ENCODE assay signal across 9 cellular contexts in the genomic region with DNA sequence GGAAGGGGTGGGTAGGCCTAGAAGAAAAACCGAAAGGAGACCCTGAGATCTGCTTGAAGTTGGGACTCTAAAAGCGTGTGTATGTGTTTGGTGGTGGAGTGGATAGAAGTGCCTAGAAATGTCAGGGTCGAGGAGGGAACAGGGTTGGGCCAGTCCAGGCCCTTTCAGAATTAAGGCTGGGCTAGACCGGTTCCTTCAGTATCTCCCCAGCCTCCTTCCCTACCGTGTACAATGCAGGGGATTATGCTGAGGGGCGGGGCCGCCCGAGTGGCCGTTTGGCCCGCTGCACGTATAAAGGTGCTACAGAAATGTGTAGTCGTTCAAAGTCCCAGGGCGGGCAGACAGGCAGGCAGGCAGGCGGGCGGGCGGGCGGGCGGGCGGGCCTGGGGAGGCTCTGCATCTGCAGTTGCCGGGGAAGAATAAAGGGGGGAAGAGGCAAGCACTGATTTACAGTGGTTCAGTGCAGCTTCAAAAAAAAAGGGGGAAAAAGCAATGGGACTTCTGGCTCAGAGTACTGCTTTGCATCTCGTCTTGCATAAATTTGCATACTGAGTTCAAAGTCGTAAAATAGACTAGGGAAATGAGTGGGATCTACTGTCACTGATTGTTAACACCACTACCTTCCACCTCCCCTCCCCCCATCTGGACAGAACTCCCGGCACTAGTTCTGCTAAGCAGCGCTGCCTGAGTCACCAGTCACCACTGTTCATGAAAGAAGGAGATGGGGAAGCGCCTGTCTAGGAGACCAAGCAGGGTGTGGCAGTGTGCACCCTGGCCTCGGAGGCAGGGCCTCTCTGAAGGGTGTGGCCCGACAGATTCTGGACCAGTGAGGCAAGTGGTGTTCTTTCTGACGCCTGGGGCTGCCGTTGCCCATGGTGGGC. TPM values are rescaled to one million over a fixed set of nuclear protein-coding genes. Genes with fewer than 3 reads are reported as not detected.
A peak's percentile ranks its signal among the peaks of the same experiment; 100 is the strongest.
DNase-seq lines count a peak whose midpoint lies in the region; ATAC-seq, FAIRE-seq and TF ChIP-seq lines count a peak whose summit lies in the region.
"Had no signal": no experiment of that assay in that cellular context is flagged by ENCODE, and none has a peak within 500 bp of the region (broad histone marks: within the 10 kb centered on the region; RNA-seq: fewer than 3 reads in every experiment).

No MANE protein-coding gene starts in this region.

- H2BK15ac ChIP-seq in H1 (ENCODE audit: low read length), result peak overlapping the region; percentile 37; the same call in 1 of the 2 replicates

- H4K91ac ChIP-seq in H1 (replicated peaks; ENCODE audit: insufficient read length, low read length), result peak overlapping the region; percentile 67

- peak overlapping the region; percentile 28 for H2BK120ac ChIP-seq in H1 (replicated peaks; ENCODE audit: low read depth, low read length)

- TF ChIP-seq EP300 in H1 (IDR thresholded peaks at IDR 0.05; ENCODE audit: borderline replicate concordance in 1 of 2, low read depth in 2 of 2, low read length in 2 of 2), result no peak

- no peaks in the 10 kb centered on the region for H3K9me3 Mint-ChIP-seq in neural crest cell

- peaks cover 16% of the 10 kb centered on the region for H3K36me3 Mint-ChIP-seq in neural crest cell (ENCODE audit: low read depth)

- TF ChIP-seq CTCF in H1 (IDR thresholded peaks at IDR 0.05; ENCODE audit: control extremely low read depth in 1 of 3, insufficient read depth in 1 of 3, low read depth in 1 of 3, low read length in 3 of 3) (no peak), neural crest cell (conservative IDR thresholded peaks at IDR 0.05) (no peak)

- H4K5ac ChIP-seq in H1 (ENCODE audit: insufficient read length, low read depth, low read length), result peak overlapping the region; percentile 24

- no peak overlapping the region for H3K23ac ChIP-seq in H1 (ENCODE audit: insufficient read length)

- H3K9ac ChIP-seq in H1 (replicated peaks in 1 of 4; ENCODE audit: extremely low read depth in 1 of 4, low read depth in 3 of 4, low read length in 3 of 4), result peak overlapping the region in 3 of 4 experiments; percentile 45 to 59 (median 55); a peak in 6 of 7 replicates

- H3K4me2 ChIP-seq in H1 (ENCODE audit: insufficient read depth in 1 of 2, low read depth in 2 of 2, low read length in 2 of 2), result peak overlapping the region; percentile 95 to 99

- DNase-seq in EH (ENCODE audit: low read depth) (peak; percentile 72), NCI-H510A treated with DMSO at 0.1 percent for 48 hours (lab: John Stamatoyannopoulos, UW) (peak; percentile 44), H1 (ENCODE audit: low read depth in 1 of 2, low spot score in 2 of 2) (peak in 1 of 2 experiments; percentile 59), neural crest cell (ENCODE audit: low read depth, low spot score) (peak; percentile 23), AG08396 (ENCODE audit: low spot score) (no peak), COLO829 (ENCODE audit: low spot score) (no peak), NCI-H1092 (lab: John Stamatoyannopoulos, UW) (no peak)

- H3K4me1 Mint-ChIP-seq in neural crest cell, result peaks cover 58% of the 10 kb centered on the region

- no peak overlapping the region for H3K14ac ChIP-seq in H1 (ENCODE audit: insufficient read length)

- 22% methylated on average over 29 of the region's 29 CpGs; no CpG with 5 or more reads in 1 of the 2 experiments for WGBS in H1 (ENCODE audit: extremely low coverage in 1 of 2, insufficient coverage in 1 of 2, insufficient read length in 1 of 2, insufficient replicate concordance in 2 of 2, low coverage in 1 of 2, low lambda C conversion rate in 2 of 2, missing lambda C conversion rate in 1 of 2), 2 experiments

- peak overlapping the region; percentile 95; the same call in 1 of the 2 replicates for H2BK20ac ChIP-seq in H1 (ENCODE audit: low read length)

- peaks cover 5 to 6% of the 10 kb centered on the region in 2 experiments for H4K20me1 ChIP-seq in H1 (replicated peaks in 1 of 2; ENCODE audit: control insufficient read depth in 1 of 2, insufficient read depth in 2 of 2, low read length in 2 of 2)

- peak overlapping the region; percentile 32; the same call in 1 of the 2 replicates for H3K27ac ChIP-seq in H1 (ENCODE audit: low read depth, low read length)

- ATAC-seq in GM21619 (IDR thresholded peaks at IDR 0.05; ENCODE audit: unreplicated experiment), result no peak

- peaks cover 0 to 7% (median 5%) of the 10 kb centered on the region in 4 experiments; a peak in 3 of 7 replicates for H3K27me3 ChIP-seq in H1 (replicated peaks in 1 of 4; ENCODE audit: control insufficient read depth in 3 of 4, extremely low read depth in 1 of 4, insufficient read depth in 3 of 4, low read length in 3 of 4)

- H3K9me3 ChIP-seq in H1 (ENCODE audit: insufficient read depth in 2 of 2, low read depth in 1 of 2, low read length in 1 of 2), result no peaks in the 10 kb centered on the region

- peak overlapping the region; percentile 95 for H3K4ac ChIP-seq in H1 (replicated peaks; ENCODE audit: insufficient read length, low read depth, low read length)

- peak overlapping the region; percentile 71 to 93 (median 86); a peak in 7 of 8 replicates for H3K4me3 ChIP-seq in H1 (ENCODE audit: extremely low read depth in 1 of 4, insufficient read depth in 2 of 4, low read depth in 3 of 4, low read length in 4 of 4)

- H2BK5ac ChIP-seq in H1 (ENCODE audit: low read depth, low read length), result peak overlapping the region; percentile 87

- peak overlapping the region; percentile 72 for H4K8ac ChIP-seq in H1 (ENCODE audit: extremely low read depth, insufficient read depth, low read length)

- H3K18ac ChIP-seq in H1 (ENCODE audit: extremely low read depth, low read length), result peak overlapping the region; percentile 76

- CTCF ChIA-PET in H1 (lab: Charles Lee; ENCODE audit: partially characterized antibody), result interaction anchor here (0.7 to 20.6 kb wide), 7 partner anchors 15 to 414 kb away, joined by 3 to 251 read pairs (median 3); no protein-coding TSS in a partner anchor

- TF ChIP-seq RAD21 in H1 (IDR thresholded peaks at IDR 0.05 in 1 of 2, conservative IDR thresholded peaks at IDR 0.05 in 1 of 2; ENCODE audit: low read depth in 2 of 2, low read length in 2 of 2), result no peak

- H3K4me3 Mint-ChIP-seq in neural crest cell, result peak overlapping the region; percentile 95

- H3K56ac ChIP-seq in H1 (replicated peaks; ENCODE audit: insufficient read length, low read depth, low read length), result peak overlapping the region; percentile 32

- peaks cover 15 to 75% of the 10 kb centered on the region in 2 experiments for H3K79me2 ChIP-seq in H1 (ENCODE audit: control insufficient read depth in 1 of 2, insufficient read depth in 2 of 2, low read length in 2 of 2)

- H3K23me2 ChIP-seq in H1 (ENCODE audit: low read depth, low read length), result peaks cover 32% of the 10 kb centered on the region

- H3K4me1 ChIP-seq in H1 (replicated peaks in 1 of 4; ENCODE audit: control insufficient read depth in 3 of 4, insufficient read depth in 4 of 4, low read length in 3 of 4), result peaks cover 10 to 23% (median 18%) of the 10 kb centered on the region in 4 experiments

- peaks cover 11% of the 10 kb centered on the region for H3K79me1 ChIP-seq in H1 (ENCODE audit: low read depth, low read length)

- H3K36me3 ChIP-seq in H1 (ENCODE audit: control insufficient read depth in 2 of 4, insufficient read depth in 4 of 4, low read length in 3 of 4), result peaks cover 4 to 22% (median 12%) of the 10 kb centered on the region in 4 experiments; a peak in 7 of 8 replicates

- FAIRE-seq in H1 (lab: Jason Lieb, UNC), result peak; percentile 52
- FAIRE-seq: colon had no signal

- peak overlapping the region; percentile 98 for H3K27ac Mint-ChIP-seq in neural crest cell (ENCODE audit: unreplicated experiment)

- H2BK12ac ChIP-seq in H1 (ENCODE audit: low read depth, low read length), result peak overlapping the region; percentile 95

- no peaks in the 10 kb centered on the region for H3K27me3 Mint-ChIP-seq in neural crest cell (ENCODE audit: low read depth)

- no peak overlapping the region for H2AFZ ChIP-seq in H1 (ENCODE audit: low read length)

- H2AK5ac ChIP-seq in H1 (ENCODE audit: low read depth, low read length), result peak overlapping the region; percentile 89; the same call in 1 of the 2 replicates

- no peak for TF ChIP-seq POLR2A in H1 (IDR thresholded peaks at IDR 0.05; ENCODE audit: control extremely low read depth in 1 of 2, low read depth in 2 of 2, low read length in 2 of 2)

- POLR2A ChIA-PET in H1 (lab: Charles Lee; ENCODE audit: partially characterized antibody), result interaction anchor here (0.7 to 3.3 kb wide), 10 partner anchors 13 to 111 kb away, joined by 3 to 28 read pairs (median 4); no protein-coding TSS in a partner anchor

TF ChIP-seq in H1, 55 proteins besides CTCF, POLR2A, EP300 and RAD21 (continues in another document):
- TF ChIP-seq, protein P1, sequence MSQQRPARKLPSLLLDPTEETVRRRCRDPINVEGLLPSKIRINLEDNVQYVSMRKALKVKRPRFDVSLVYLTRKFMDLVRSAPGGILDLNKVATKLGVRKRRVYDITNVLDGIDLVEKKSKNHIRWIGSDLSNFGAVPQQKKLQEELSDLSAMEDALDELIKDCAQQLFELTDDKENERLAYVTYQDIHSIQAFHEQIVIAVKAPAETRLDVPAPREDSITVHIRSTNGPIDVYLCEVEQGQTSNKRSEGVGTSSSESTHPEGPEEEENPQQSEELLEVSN (IDR thresholded peaks at IDR 0.05), result 0 out of 2 replicates have a peak, but pooled peaks have one; percentile 34
- TF ChIP-seq SIX5 (IDR thresholded peaks at IDR 0.05; ENCODE audit: low read depth, low read length), result no peak
- TF ChIP-seq TAF1 (IDR thresholded peaks at IDR 0.05; ENCODE audit: low read depth, low read length), result peak; percentile 42; the same call in 1 of the 2 replicates

RNA-seq across cellular contexts. Expression of a gene that starts 3.6 kb away (rescaled TPM):
- total RNA-seq in H1 (2021; fragmentation: NEBNext Ultra II Directional; extraction: Animal tissue kit (Norgen Biotek cat#: 25700)), result 322 and 326 TPM in 2 replicates
- 782 and 980 TPM in 2 replicates for polyA plus RNA-seq in H1 (2011; rRNA removed)
- polyA plus RNA-seq in H1 (2011; cell fraction: cytosol; rRNA removed), result 607 TPM
- 562 TPM for polyA plus RNA-seq in H1 (2011; cell fraction: nucleus; rRNA removed)
- polyA plus RNA-seq in H1 (2012, experiment 1 of 2), result 269 to 492 TPM (median 434 TPM) in 4 replicates
- polyA plus RNA-seq in H1 (2012, experiment 2 of 2), result 469 TPM
- polyA plus RNA-seq in H1 (2013, experiment 1 of 2), result 853 TPM
- polyA plus RNA-seq in H1 (2013, experiment 2 of 2), result 787 TPM
- polyA minus RNA-seq in H1 (2011; rRNA and poly(A)+ RNA removed), result 98.8 and 122 TPM in 2 replicates
- 242 TPM for polyA minus RNA-seq in H1 (2011; cell fraction: cytosol; rRNA and poly(A)+ RNA removed)
- 141 TPM for polyA minus RNA-seq in H1 (2011; cell fraction: nucleus; rRNA and poly(A)+ RNA removed)
- total RNA-seq in neural crest cell, result 365 and 366 TPM in 2 replicates

RNA-seq across cellular contexts. Expression of a gene that starts 58.5 kb away (rescaled TPM):
- 2.0 and 2.5 TPM in 2 replicates for total RNA-seq in H1 (2021; fragmentation: NEBNext Ultra II Directional; extraction: Animal tissue kit (Norgen Biotek cat#: 25700))
- polyA plus RNA-seq in H1 (2011; rRNA removed), result 2.2 and 4.4 TPM in 2 replicates
- polyA plus RNA-seq in H1 (2011; cell fraction: cytosol; rRNA removed), result 2.9 TPM
- 3.6 TPM for polyA plus RNA-seq in H1 (2011; cell fraction: nucleus; rRNA removed)
- 1.7 to 2.1 TPM (median 2.0 TPM) in 4 replicates for polyA plus RNA-seq in H1 (2012, experiment 1 of 2)
- 1.0 TPM for polyA plus RNA-seq in H1 (2012, experiment 2 of 2)
- 2.8 TPM for polyA plus RNA-seq in H1 (2013, experiment 1 of 2)
- 3.4 TPM for polyA plus RNA-seq in H1 (2013, experiment 2 of 2)
- polyA minus RNA-seq in H1 (2011; rRNA and poly(A)+ RNA removed), result 2.0 and 3.6 TPM in 2 replicates
- 2.9 TPM for polyA minus RNA-seq in H1 (2011; cell fraction: cytosol; rRNA and poly(A)+ RNA removed)
- 2.8 TPM for polyA minus RNA-seq in H1 (2011; cell fraction: nucleus; rRNA and poly(A)+ RNA removed)
- 140 TPM in 2 replicates for total RNA-seq in neural crest cell

Comparison
In these comparisons a context has a peak if more than half of its experiments do, and no peak if none do; other contexts are left out.
1. DNase-seq: peak in EH (single experiment), NCI-H510A treated with DMSO at 0.1 percent for 48 hours (single experiment) and neural crest cell (single experiment); none in AG08396 (single experiment), COLO829 (single experiment) and NCI-H1092 (single experiment).
2. RNA of a gene that starts 58.5 kb away (total RNA-seq): 140 TPM in neural crest cell; 2.0 to 2.5 TPM in H1; every median in the first group is over 10 times any median in the second.